Comparison of ENCODE assay signal across 24 cellular contexts in genomic region chr20:58967652-58968429, GRCh38. TPM values are rescaled to one million over a fixed set of nuclear protein-coding genes. Genes with fewer than 3 reads are reported as not detected.
"Had no signal": no experiment of that assay in that cellular context is flagged by ENCODE, and none has a peak within 500 bp of the region (broad histone marks: within the 10 kb centered on the region; RNA-seq: fewer than 3 reads in every experiment).

No MANE protein-coding gene starts in this region.

- H3K9ac ChIP-seq: parathyroid adenoma had no signal

- H3K4me1 ChIP-seq: lower lobe of right lung, parathyroid adenoma, psoas muscle, testis, tibial artery had no signal

- H3K27ac ChIP-seq: lower lobe of right lung, neutrophil, parathyroid adenoma, psoas muscle, skin epidermis, spleen, testis, tibial artery had no signal

- H3K79me2 ChIP-seq: parathyroid adenoma had no signal

- H3K4me3 ChIP-seq: lower lobe of right lung, psoas muscle, skin epidermis, spleen, testis, tibial artery had no signal

- ATAC-seq: left ventricle myocardium superior; lower lobe of right lung; naive thymus-derived CD8-positive, alpha-beta T cell; psoas muscle; right cardiac atrium; stimulated activated memory B cell treated with anti-CD40 and anti-IgM and Interleukin-4, amounts not matched to agents 10 μg/mL and 1 μg/mL and 100 μg/mL, for 72 hours; stimulated activated naive CD8-positive, alpha-beta T cell treated with anti-CD3 and anti-CD28 coated beads, Interleukin-15, Interleukin-2, amounts not matched to agents 100 U/mL and 50 U/mL, for 24 hours had no signal

- H2AFZ ChIP-seq: parathyroid adenoma had no signal

- FAIRE-seq: frontal cortex, keratinocyte had no signal

- DNase-seq: cortex of kidney; effector CD4-positive, alpha-beta T cell; hypothalamus; left ventricle myocardium superior; lower lobe of right lung; naive thymus-derived CD8-positive, alpha-beta T cell; psoas muscle; right cardiac atrium; spleen; stimulated activated CD4-positive, alpha-beta T cell treated with anti-CD3 and anti-CD28 coated beads, Interleukin-4, amount 100 ng/mL, for 4 hours; stimulated activated naive CD8-positive, alpha-beta T cell treated with anti-CD3 and anti-CD28 coated beads, Interleukin-15, Interleukin-2, amounts not matched to agents 100 U/mL and 50 U/mL, for 24 hours; substantia nigra; testis; tibial artery had no signal

- H3K27me3 ChIP-seq: spleen, testis had no signal

- H3K9me3 ChIP-seq: neutrophil, testis, tibial artery had no signal

- H3K36me3 ChIP-seq: lower lobe of right lung, neutrophil, spleen, tibial artery had no signal

RNA-seq across cellular contexts. Expression of gene TUBB1, which starts 51.4 kb away (rescaled TPM):
- total RNA-seq: fibroblast of villous mesenchyme; myocyte; naive thymus-derived CD8-positive, alpha-beta T cell; renal cortical epithelial cell had no signal
- polyA plus RNA-seq: neural cell had no signal
